In genomic region chr1:33660244-33660643, GRCh38 we compare ENCODE assay signal across 28 cellular contexts.
DNase-seq lines count a peak whose midpoint lies in the region; ATAC-seq and TF ChIP-seq lines count a peak whose summit lies in the region.
"Had no signal": no experiment of that assay in that cellular context is flagged by ENCODE, and none has a peak within 500 bp of the region (broad histone marks: within the 10 kb centered on the region; RNA-seq: fewer than 3 reads in every experiment).

No MANE protein-coding gene starts in this region.

- H3K4me3 ChIP-seq in fibroblast of villous mesenchyme (ENCODE audit: low read depth, low read length): no peak overlapping the region
- no peak overlapping the region for H3K4me3 ChIP-seq in suprapubic skin
- H3K4me3 ChIP-seq in sigmoid colon: no peak overlapping the region
- H3K4me3 ChIP-seq: HAP-1, lung, SK-N-MC, skin epidermis had no signal

- peaks cover 3% of the 10 kb centered on the region for H3K27me3 Mint-ChIP-seq in activated CD4-positive, alpha-beta memory T cell treated with anti-CD3 and anti-CD28 coated beads for 36 hours

- H3K27ac ChIP-seq in C4-2B (peak overlapping the region; percentile 48), suprapubic skin (no peak overlapping the region), sigmoid colon (peak overlapping the region in 2 of 4 donors; percentile 45 to 66)
- H3K27ac ChIP-seq: SK-N-MC, skin epidermis had no signal

- ATAC-seq in GM18867 (IDR thresholded peaks at IDR 0.05; ENCODE audit: unreplicated experiment): no peak
- ATAC-seq: activated CD8-positive, alpha-beta T cell treated with anti-CD3 and anti-CD28 coated beads, Interleukin-2, amount 10 ng/mL, durations not matched to agents 7 days and 5 days; natural killer cell treated with Interleukin-12 subunit alpha and Interleukin-12 subunit beta and Interleukin-15 and Interleukin-18, amount 100 ng/mL, for 72 hours had no signal

- CTCF ChIA-PET in activated CD4-positive, alpha-beta memory T cell treated with anti-CD3 and anti-CD28 coated beads for 36 hours (lab: Charles Lee): interaction anchor here (4.7 kb wide), 1 partner anchor 27 kb away, joined by 18 read pairs; no protein-coding TSS in a partner anchor

- TF ChIP-seq CTCF in C4-2B (conservative IDR thresholded peaks at IDR 0.05): no peak
- no peak for TF ChIP-seq CTCF in fibroblast of villous mesenchyme (IDR thresholded peaks at IDR 0.05; ENCODE audit: insufficient read depth, low read depth, low read length)
- TF ChIP-seq CTCF in suprapubic skin (IDR thresholded peaks at IDR 0.05): no peak
- no peak for TF ChIP-seq CTCF in sigmoid colon (IDR thresholded peaks at IDR 0.05)

- POLR2A ChIA-PET in activated CD4-positive, alpha-beta memory T cell treated with anti-CD3 and anti-CD28 coated beads for 36 hours (lab: Charles Lee): no interaction called here

- H3K4me1 ChIP-seq in suprapubic skin (no peaks in the 10 kb centered on the region), sigmoid colon (peaks cover 0 to 14% (median 10%) of the 10 kb centered on the region in 4 donors)
- H3K4me1 ChIP-seq: HAP-1 had no signal

- H3K36me3 Mint-ChIP-seq in activated CD4-positive, alpha-beta memory T cell treated with anti-CD3 and anti-CD28 coated beads for 36 hours: no peaks in the 10 kb centered on the region
- H3K36me3 Mint-ChIP-seq: activated naive CD8-positive, alpha-beta T cell; CD14-positive monocyte; natural killer cell treated with Interleukin-12 subunit alpha and Interleukin-12 subunit beta and Interleukin-15 and Interleukin-18, amount 100 ng/mL, for 72 hours had no signal

- H3K4me1 Mint-ChIP-seq in activated CD4-positive, alpha-beta memory T cell treated with anti-CD3 and anti-CD28 coated beads for 36 hours (ENCODE audit: low read depth): no peaks in the 10 kb centered on the region

- H3K4me3 Mint-ChIP-seq in activated CD4-positive, alpha-beta memory T cell treated with anti-CD3 and anti-CD28 coated beads for 36 hours: no peak overlapping the region
- H3K4me3 Mint-ChIP-seq: activated CD8-positive, alpha-beta T cell treated with anti-CD3 and anti-CD28 coated beads, Interleukin-2, amount 10 ng/mL, durations not matched to agents 7 days and 5 days; activated naive CD8-positive, alpha-beta T cell; CD14-positive monocyte; natural killer cell treated with Interleukin-12 subunit alpha and Interleukin-12 subunit beta and Interleukin-15 and Interleukin-18, amount 100 ng/mL, for 72 hours had no signal

- H3K36me3 ChIP-seq in suprapubic skin (no peaks in the 10 kb centered on the region), sigmoid colon (no peaks in the 10 kb centered on the region)
- H3K36me3 ChIP-seq: HAP-1 had no signal

- H3K27me3 ChIP-seq in suprapubic skin (no peaks in the 10 kb centered on the region), sigmoid colon (no peaks in the 10 kb centered on the region)

- no peak overlapping the region for H3K27ac Mint-ChIP-seq in activated CD4-positive, alpha-beta memory T cell treated with anti-CD3 and anti-CD28 coated beads for 36 hours
- H3K27ac Mint-ChIP-seq: activated CD8-positive, alpha-beta T cell treated with anti-CD3 and anti-CD28 coated beads, Interleukin-2, amount 10 ng/mL, durations not matched to agents 7 days and 5 days; activated naive CD8-positive, alpha-beta T cell; CD14-positive monocyte; natural killer cell treated with Interleukin-12 subunit alpha and Interleukin-12 subunit beta and Interleukin-15 and Interleukin-18, amount 100 ng/mL, for 72 hours had no signal

- TF ChIP-seq POLR2A in suprapubic skin (IDR thresholded peaks at IDR 0.05) (no peak), sigmoid colon (IDR thresholded peaks at IDR 0.05) (no peak)

- peak; percentile 25 for DNase-seq in H4 (ENCODE audit: low spot score)
- DNase-seq in NCI-H774 (lab: John Stamatoyannopoulos, UW): peak; percentile 69
- peak; percentile 8 for DNase-seq in fibroblast of villous mesenchyme (ENCODE audit: low read depth)
- no peak for DNase-seq in suprapubic skin (ENCODE audit: low spot score in 2 of 2)
- DNase-seq in activated CD4-positive, alpha-beta memory T cell treated with anti-CD3 and anti-CD28 coated beads for 36 hours: no peak
- no peak for DNase-seq in sigmoid colon
- DNase-seq: activated CD8-positive, alpha-beta T cell treated with anti-CD3 and anti-CD28 coated beads, Interleukin-2, amount 10 ng/mL, durations not matched to agents 7 days and 5 days; aorta; Calu3; caudate nucleus; cortex of kidney; foreskin melanocyte; NCI-H1436 treated with DMSO at 0.1 percent for 48 hours; NCI-H69; RPMI8226; stimulated activated CD4-positive, alpha-beta T cell treated with anti-CD3 and anti-CD28 coated beads, Interleukin-1b, Interleukin-23, amount 100 ng/mL, for 48 hours; stimulated activated CD8-positive, alpha-beta memory T cell treated with anti-CD3 and anti-CD28 coated beads, Interleukin-4, amount 100 ng/mL, for 48 hours; T-helper 2 cell; trophoblast cell had no signal

- 47% methylated on average over 5 of the region's 5 CpGs for WGBS in suprapubic skin
- WGBS in sigmoid colon, 2 donors: 18 to 45% methylated on average over 5 of the region's 5 CpGs

- intact Hi-C loops in activated CD4-positive, alpha-beta memory T cell treated with anti-CD3 and anti-CD28 coated beads for 36 hours (cut with micrococcal nuclease): no loop called here
- intact Hi-C loops in sigmoid colon (cut with DNase I): no loop called here

- H3K9me3 Mint-ChIP-seq in activated CD4-positive, alpha-beta memory T cell treated with anti-CD3 and anti-CD28 coated beads for 36 hours: no peaks in the 10 kb centered on the region
- H3K9me3 Mint-ChIP-seq: natural killer cell treated with Interleukin-12 subunit alpha and Interleukin-12 subunit beta and Interleukin-15 and Interleukin-18, amount 100 ng/mL, for 72 hours had no signal

- H3K9me3 ChIP-seq in suprapubic skin (no peaks in the 10 kb centered on the region), sigmoid colon (no peaks in the 10 kb centered on the region)
- H3K9me3 ChIP-seq: HAP-1 had no signal

- TF ChIP-seq EP300 in suprapubic skin (IDR thresholded peaks at IDR 0.05) (no peak), sigmoid colon (IDR thresholded peaks at IDR 0.05) (peak in 1 of 4 donors; percentile 52)

Comparison
In these comparisons a context has a peak if more than half of its experiments do, and no peak if none do; other contexts are left out.
1. DNase-seq: peak in H4 (single experiment), NCI-H774 (single experiment) and fibroblast of villous mesenchyme (single experiment); none in suprapubic skin (0 of 2), activated CD4-positive, alpha-beta memory T cell treated with anti-CD3 and anti-CD28 coated beads for 36 hours (single experiment) and sigmoid colon (single experiment).